In genomic region chr9:123342247-123342646, GRCh38 we compare ENCODE assay signal across 1 cellular context.
TF ChIP-seq lines count a peak whose summit lies in the region.

No MANE protein-coding gene starts in this region.

TF ChIP-seq in K562, 482 proteins besides CTCF, POLR2A, EP300 and RAD21:
- TF ChIP-seq STAG1 (CRISPR knock-in tag; IDR thresholded peaks at IDR 0.05; ENCODE audit: borderline replicate concordance) (no peak), ZNF134 (CRISPR knock-in tag; conservative IDR thresholded peaks at IDR 0.05) (no peak), ZBTB49 (CRISPR knock-in tag; IDR thresholded peaks at IDR 0.05; ENCODE audit: borderline replicate concordance) (no peak), MNT (conservative IDR thresholded peaks at IDR 0.05) (no peak), ZNF324 (CRISPR knock-in tag; IDR thresholded peaks at IDR 0.05) (no peak)
